Comparison of ENCODE assay signal across 8 cellular contexts in genomic region chr9:121353246-121353975, GRCh38. TPM values are rescaled to one million over a fixed set of nuclear protein-coding genes. Genes with fewer than 3 reads are reported as not detected.
DNase-seq lines count a peak whose midpoint lies in the region; ATAC-seq, FAIRE-seq and TF ChIP-seq lines count a peak whose summit lies in the region.

No MANE protein-coding gene starts in this region.

- DNase-seq in HepG2 (ENCODE audit: low spot score) = no peak
- DNase-seq in activated T-helper 2 cell treated with anti-CD3 and anti-CD28 coated beads, Interferon-gamma antibody, Interleukin-2, Interleukin-4, amounts not matched to agents 10 μg/mL and 5 μg/mL and 100 μg/mL, durations not matched to agents 14 hours and 24 hours and 36 hours (ENCODE audit: low spot score) = peak; percentile 32
- DNase-seq in neural crest cell (ENCODE audit: low read depth, low spot score) = no peak
- no peak for DNase-seq in NCI-H146 treated with DMSO at 0.1 percent for 48 hours (lab: John Stamatoyannopoulos, UW; ENCODE audit: unreplicated experiment)
- no peak for DNase-seq in activated CD4-positive, CD25-positive, alpha-beta regulatory T cell (lab: John Stamatoyannopoulos, UW)
- DNase-seq in EL = no peak

- BruUV-seq in HepG2 (replicated peaks; lab: Mats Ljungman, UMichigan) = no TSS peak

- CTCF ChIA-PET in HepG2 (lab: Yijun Ruan, JAX; ENCODE audit: low intra/inter-chr PET ratio, low total read pairs) = no interaction called here

- ATAC-seq in HepG2 (no peak), HG03457 (IDR thresholded peaks at IDR 0.05; ENCODE audit: unreplicated experiment) (peak; percentile 91)

- 73% methylated on average over 9 of the region's 9 CpGs for WGBS in liver
- 94% methylated on average over 9 of the region's 9 CpGs for WGBS in HepG2 (ENCODE audit: low lambda C conversion rate)

- TF ChIP-seq RAD21 in liver (IDR thresholded peaks at IDR 0.05) (no peak), HepG2 (CRISPR knock-in tag; IDR thresholded peaks at IDR 0.05) (no peak)

- H3K9me3 Mint-ChIP-seq in activated T-helper 2 cell treated with anti-CD3 and anti-CD28 coated beads, Interferon-gamma antibody, Interleukin-2, Interleukin-4, amounts not matched to agents 10 μg/mL and 5 μg/mL and 100 μg/mL, durations not matched to agents 14 hours and 24 hours and 36 hours = no peaks in the 10 kb centered on the region
- H3K9me3 Mint-ChIP-seq in neural crest cell = no peaks in the 10 kb centered on the region

- H3K27ac ChIP-seq in liver (ENCODE audit: low read depth in 1 of 2, low read length in 2 of 2) (peak overlapping the region; percentile 42 to 55), HepG2 (ENCODE audit: extremely low read length, insufficient read depth, low read length) (no peak overlapping the region)

- peak overlapping the region; percentile 6 for H3K27ac Mint-ChIP-seq in activated T-helper 2 cell treated with anti-CD3 and anti-CD28 coated beads, Interferon-gamma antibody, Interleukin-2, Interleukin-4, amounts not matched to agents 10 μg/mL and 5 μg/mL and 100 μg/mL, durations not matched to agents 14 hours and 24 hours and 36 hours
- H3K27ac Mint-ChIP-seq in neural crest cell (ENCODE audit: unreplicated experiment) = peak overlapping the region; percentile 39

- peaks cover 3% of the 10 kb centered on the region; the same call in 1 of the 2 replicates for H4K20me1 ChIP-seq in HepG2 (ENCODE audit: insufficient read depth, low read length)

- H2AFZ ChIP-seq in HepG2 (ENCODE audit: low read length) = no peak overlapping the region

- no peak overlapping the region for H3K4me2 ChIP-seq in HepG2 (ENCODE audit: low read depth, low read length)

- peaks cover 0 to 14% (median 4%) of the 10 kb centered on the region in 4 donors for H3K4me1 ChIP-seq in liver (ENCODE audit: control insufficient read depth in 4 of 4, insufficient read depth in 4 of 4, low read length in 3 of 4)
- no peaks in the 10 kb centered on the region for H3K4me1 ChIP-seq in HepG2 (ENCODE audit: insufficient read depth, low read length)

- no peak overlapping the region for H3K4me3 Mint-ChIP-seq in activated T-helper 2 cell treated with anti-CD3 and anti-CD28 coated beads, Interferon-gamma antibody, Interleukin-2, Interleukin-4, amounts not matched to agents 10 μg/mL and 5 μg/mL and 100 μg/mL, durations not matched to agents 14 hours and 24 hours and 36 hours (ENCODE audit: low read depth)
- H3K4me3 Mint-ChIP-seq in neural crest cell = no peak overlapping the region

- in situ Hi-C loops in HepG2 (cut with HindIII; ENCODE audit: extremely low pct_ligation_motif_present, low pct_unique_long_range_greater_than_20kb) = no loop called here

- H3K36me3 Mint-ChIP-seq in activated T-helper 2 cell treated with anti-CD3 and anti-CD28 coated beads, Interferon-gamma antibody, Interleukin-2, Interleukin-4, amounts not matched to agents 10 μg/mL and 5 μg/mL and 100 μg/mL, durations not matched to agents 14 hours and 24 hours and 36 hours (ENCODE audit: low read depth) = peaks cover 23% of the 10 kb centered on the region
- H3K36me3 Mint-ChIP-seq in neural crest cell (ENCODE audit: low read depth) = no peaks in the 10 kb centered on the region

- no peak for FAIRE-seq in HepG2 (lab: Jason Lieb, UNC)

- no peaks in the 10 kb centered on the region for H3K79me2 ChIP-seq in HepG2 (ENCODE audit: insufficient read depth, low read length)

- no peak overlapping the region for H3K9ac ChIP-seq in liver (ENCODE audit: low read depth in 1 of 2, low read length in 2 of 2)
- H3K9ac ChIP-seq in HepG2 (ENCODE audit: insufficient read depth, low read depth, low read length) = no peak overlapping the region

- TF ChIP-seq EP300 in HepG2 (IDR thresholded peaks at IDR 0.05; ENCODE audit: low read depth in 2 of 2, low read length in 2 of 2) = no peak
- TF ChIP-seq EP300 in HepG2 (CRISPR knock-in tag; IDR thresholded peaks at IDR 0.05; ENCODE audit: borderline replicate concordance) = no peak

- no peaks in the 10 kb centered on the region for H3K27me3 Mint-ChIP-seq in activated T-helper 2 cell treated with anti-CD3 and anti-CD28 coated beads, Interferon-gamma antibody, Interleukin-2, Interleukin-4, amounts not matched to agents 10 μg/mL and 5 μg/mL and 100 μg/mL, durations not matched to agents 14 hours and 24 hours and 36 hours (ENCODE audit: low read depth)
- no peaks in the 10 kb centered on the region for H3K27me3 Mint-ChIP-seq in neural crest cell (ENCODE audit: low read depth)

- H3K4me3 ChIP-seq in liver (ENCODE audit: low read depth in 1 of 3, low read length in 3 of 3) (no peak overlapping the region), HepG2 (replicated peaks in 1 of 3; ENCODE audit: insufficient read depth in 1 of 3, low read depth in 2 of 3, low read length in 3 of 3) (no peak overlapping the region)

- no peak for TF ChIP-seq POLR2A in HepG2 (IDR thresholded peaks at IDR 0.05; ENCODE audit: insufficient read depth in 1 of 2, low read depth in 2 of 2, low read length in 2 of 2)

- no peaks in the 10 kb centered on the region for H3K9me3 ChIP-seq in liver (ENCODE audit: control insufficient read depth in 4 of 4, low read length in 3 of 4)
- H3K9me3 ChIP-seq in HepG2 (ENCODE audit: low read length) = no peaks in the 10 kb centered on the region

- peaks cover 24% of the 10 kb centered on the region for H3K4me1 Mint-ChIP-seq in activated T-helper 2 cell treated with anti-CD3 and anti-CD28 coated beads, Interferon-gamma antibody, Interleukin-2, Interleukin-4, amounts not matched to agents 10 μg/mL and 5 μg/mL and 100 μg/mL, durations not matched to agents 14 hours and 24 hours and 36 hours (ENCODE audit: low read depth)
- H3K4me1 Mint-ChIP-seq in neural crest cell = peaks cover 8% of the 10 kb centered on the region

- H3K36me3 ChIP-seq in liver (ENCODE audit: control insufficient read depth in 4 of 4, insufficient read depth in 3 of 4, low read depth in 1 of 4, low read length in 3 of 4) = peaks cover 6 to 68% (median 45%) of the 10 kb centered on the region in 4 donors
- H3K36me3 ChIP-seq in HepG2 (replicated peaks in 1 of 2; ENCODE audit: control insufficient read depth in 1 of 2, insufficient read depth in 2 of 2, low read length in 2 of 2) = peaks cover 14 to 41% of the 10 kb centered on the region in 2 experiments

- no peaks in the 10 kb centered on the region for H3K27me3 ChIP-seq in liver (ENCODE audit: control insufficient read depth in 4 of 4, insufficient read depth in 4 of 4, low read length in 3 of 4)
- no peaks in the 10 kb centered on the region for H3K27me3 ChIP-seq in HepG2 (ENCODE audit: control insufficient read depth in 1 of 2, insufficient read depth in 2 of 2, low read length in 2 of 2)

- TF ChIP-seq CTCF in liver (IDR thresholded peaks at IDR 0.05; ENCODE audit: low read depth, low read length, missing input control) (no peak), HepG2 (CRISPR knock-in tag; IDR thresholded peaks at IDR 0.05) (no peak), neural crest cell (conservative IDR thresholded peaks at IDR 0.05) (no peak)

- intact Hi-C loops in HepG2 (cut with micrococcal nuclease; ENCODE audit: unreplicated experiment) = no loop called here
- intact Hi-C loops in activated T-helper 2 cell treated with anti-CD3 and anti-CD28 coated beads, Interferon-gamma antibody, Interleukin-2, Interleukin-4, amounts not matched to agents 10 μg/mL and 5 μg/mL and 100 μg/mL, durations not matched to agents 14 hours and 24 hours and 36 hours (cut with micrococcal nuclease) = loop anchor here (2.0 kb wide), 1 partner anchor 15 kb away; no protein-coding TSS in a partner anchor

- POLR2A ChIA-PET in HepG2 (lab: Yijun Ruan, JAX) = no interaction called here

TF ChIP-seq in liver, 16 proteins besides CTCF, POLR2A, EP300 and RAD21 (continues in another document):
- no peak for TF ChIP-seq JUND (IDR thresholded peaks at IDR 0.05)
- TF ChIP-seq HNF4G (IDR thresholded peaks at IDR 0.05) = no peak

TF ChIP-seq in HepG2, 621 proteins besides CTCF, POLR2A, EP300 and RAD21 (continues in another document):
- TF ChIP-seq MED13 (CRISPR knock-in tag; IDR thresholded peaks at IDR 0.05) (no peak), RXRB (CRISPR knock-in tag; IDR thresholded peaks at IDR 0.05; ENCODE audit: borderline replicate concordance) (no peak), MLLT10 (CRISPR knock-in tag; IDR thresholded peaks at IDR 0.05) (no peak)

RNA-seq across cellular contexts. Expression of gene STOM, which starts 16.6 kb away (rescaled TPM):
- total RNA-seq in liver (100 to 1,000 TPM; 318 to 398 TPM), HepG2 (2016; rRNA removed; fragmentation: Illumina TruSeq; extraction: Trizol) (26.0 and 43.6 TPM in 2 replicates), neural crest cell (8.9 and 9.9 TPM in 2 replicates)
- polyA plus RNA-seq in liver (100 to 1,000 TPM; 150 to 212 TPM), HepG2 (2011; rRNA removed) (165 and 166 TPM in 2 replicates)
- 3.9 and 6.1 TPM in 2 replicates for total RNA-seq in HepG2 (2016; cell fraction: cytosol; rRNA removed; fragmentation: Illumina TruSeq; extraction: Trizol; ENCODE audit: low read depth)
- total RNA-seq in HepG2 (2016; cell fraction: insoluble cytoplasmic fraction; rRNA removed; fragmentation: Illumina TruSeq; extraction: Trizol) = 25.0 and 46.7 TPM in 2 replicates
- 13.4 and 15.9 TPM in 2 replicates for total RNA-seq in HepG2 (2016; cell fraction: membrane; rRNA removed; fragmentation: Illumina TruSeq; extraction: Trizol)
- total RNA-seq in HepG2 (2016; cell fraction: nucleus; rRNA removed; fragmentation: Illumina TruSeq; extraction: Trizol) = 41.3 and 43.8 TPM in 2 replicates
- 92.7 and 157 TPM in 2 replicates for polyA plus RNA-seq in HepG2 (2011; cell fraction: cytosol; rRNA removed)
- 23.0 and 39.1 TPM in 2 replicates for polyA plus RNA-seq in HepG2 (2011; cell fraction: nucleus; rRNA removed)
- 133 and 173 TPM in 2 replicates for polyA plus RNA-seq in HepG2 (2012)
- 3.2 and 4.0 TPM in 2 replicates for polyA plus RNA-seq in HepG2 (2016; cell fraction: cytosol; fragmentation: Illumina TruSeq; extraction: Trizol; ENCODE audit: low read depth)
- polyA plus RNA-seq in HepG2 (2016; cell fraction: insoluble cytoplasmic fraction; fragmentation: Illumina TruSeq; extraction: Trizol; ENCODE audit: low read depth) = 31.1 and 33.2 TPM in 2 replicates
- 7.2 and 8.6 TPM in 2 replicates for polyA plus RNA-seq in HepG2 (2016; cell fraction: membrane; fragmentation: Illumina TruSeq; extraction: Trizol; ENCODE audit: low read depth)
- 64.0 and 71.6 TPM in 2 replicates for polyA plus RNA-seq in HepG2 (2016; cell fraction: nucleus; fragmentation: Illumina TruSeq; extraction: Trizol; ENCODE audit: insufficient read depth, low read depth)
- polyA minus RNA-seq in HepG2 (2011; rRNA and poly(A)+ RNA removed; ENCODE audit: low replicate concordance) = 94.3 and 94.7 TPM in 2 replicates
- polyA minus RNA-seq in HepG2 (2011; cell fraction: cytosol; rRNA and poly(A)+ RNA removed) = 96.8 and 115 TPM in 2 replicates
- polyA minus RNA-seq in HepG2 (2011; cell fraction: nucleus; rRNA and poly(A)+ RNA removed) = 47.3 and 69.9 TPM in 2 replicates
- total RNA-seq in activated T-helper 2 cell treated with anti-CD3 and anti-CD28 coated beads, Interferon-gamma antibody, Interleukin-2, Interleukin-4, amounts not matched to agents 10 μg/mL and 5 μg/mL and 100 μg/mL, durations not matched to agents 14 hours and 24 hours and 36 hours = 18.9 and 21.0 TPM in 2 replicates
